ENCODE assay signal across 22 cellular contexts in genomic region chr7:116922545-116922944, GRCh38. TPM values are rescaled to one million over a fixed set of nuclear protein-coding genes. Genes with fewer than 3 reads are reported as not detected.
DNase-seq lines count a peak whose midpoint lies in the region; ATAC-seq, FAIRE-seq and TF ChIP-seq lines count a peak whose summit lies in the region.
"Had no signal": no experiment of that assay in that cellular context is flagged by ENCODE, and none has a peak within 500 bp of the region (broad histone marks: within the 10 kb centered on the region; RNA-seq: fewer than 3 reads in every experiment).

No MANE protein-coding gene starts in this region.

- no peak for TF ChIP-seq CTCF in cardiac muscle cell (IDR thresholded peaks at IDR 0.05; ENCODE audit: low read depth, low read length)
- TF ChIP-seq CTCF in HEK293 (tag by site-specific recombination; IDR thresholded peaks at IDR 0.05), result no peak
- TF ChIP-seq CTCF in GM12878 (IDR thresholded peaks at IDR 0.05 in 2 of 3, conservative IDR thresholded peaks at IDR 0.05 in 1 of 3; ENCODE audit: control insufficient read depth in 2 of 3, extremely low read depth in 1 of 3, insufficient read depth in 1 of 3, low read depth in 3 of 3, low read length in 3 of 3), result no peak
- TF ChIP-seq CTCF in sigmoid colon (IDR thresholded peaks at IDR 0.05), result no peak
- TF ChIP-seq CTCF in upper lobe of left lung (IDR thresholded peaks at IDR 0.05), result no peak

- DNase-seq in cardiac muscle cell (ENCODE audit: low read depth in 1 of 2, low spot score in 1 of 2) (no peak), Right ventricle myocardium superior (no peak), GM12878 (ENCODE audit: low read depth, low spot score) (no peak), sigmoid colon (no peak), upper lobe of left lung (no peak)
- DNase-seq: ACHN; BE2C; C1 segment of cervical spinal cord; Caco-2; Calu3; CD4-positive, alpha-beta memory T cell; CD4-positive, CD25-positive, alpha-beta regulatory T cell; DMS79 treated with DMSO at 0.1 percent for 48 hours; GF-D8 had no signal

- H3K9ac ChIP-seq in GM12878 (ENCODE audit: control insufficient read depth, insufficient read depth, low read length), result no peak overlapping the region
- H3K9ac ChIP-seq: BLaER1 had no signal

- TF ChIP-seq POLR2A in GM12878 (IDR thresholded peaks at IDR 0.05; ENCODE audit: low read depth, low read length), result no peak
- no peak for TF ChIP-seq POLR2A in sigmoid colon (IDR thresholded peaks at IDR 0.05)
- TF ChIP-seq POLR2A in upper lobe of left lung (IDR thresholded peaks at IDR 0.05), result no peak

- CTCF ChIA-PET in HEK293 (lab: Yijun Ruan, JAX), result no interaction called here
- CTCF ChIA-PET in GM12878 (lab: Yijun Ruan, JAX), result interaction anchor here (0.8 to 1.7 kb wide), 3 partner anchors 8 to 202 kb away, joined by 3 to 6 read pairs (median 3); no protein-coding TSS in a partner anchor

- H3K4me1 ChIP-seq in cardiac muscle cell (ENCODE audit: low read depth), result peaks cover 5% of the 10 kb centered on the region
- H3K4me1 ChIP-seq in HEK293 (ENCODE audit: control insufficient read depth, insufficient read depth, low read length), result no peaks in the 10 kb centered on the region
- no peaks in the 10 kb centered on the region for H3K4me1 ChIP-seq in GM12878 (ENCODE audit: control insufficient read depth, insufficient read depth, low read length)
- no peaks in the 10 kb centered on the region for H3K4me1 ChIP-seq in sigmoid colon
- H3K4me1 ChIP-seq in upper lobe of left lung, result no peaks in the 10 kb centered on the region
- H3K4me1 ChIP-seq: BE2C, Caco-2 had no signal

- no peaks in the 10 kb centered on the region for H3K79me2 ChIP-seq in GM12878 (ENCODE audit: control insufficient read depth, insufficient read depth, low read length)

- ATAC-seq in Right ventricle myocardium superior (ENCODE audit: poor library complexity) (no peak), GM12878 (no peak), upper lobe of left lung (ENCODE audit: low FRiP score in 2 of 2) (no peak)

- H3K4me3 ChIP-seq in cardiac muscle cell, result no peak overlapping the region
- H3K4me3 ChIP-seq in HEK293 (ENCODE audit: low read depth, low read length), result no peak overlapping the region
- H3K4me3 ChIP-seq in GM12878, result no peak overlapping the region
- no peak overlapping the region for H3K4me3 ChIP-seq in sigmoid colon
- no peak overlapping the region for H3K4me3 ChIP-seq in upper lobe of left lung
- H3K4me3 ChIP-seq: BLaER1 had no signal

- no peaks in the 10 kb centered on the region for H4K20me1 ChIP-seq in GM12878 (ENCODE audit: control insufficient read depth, insufficient read depth)
- H4K20me1 ChIP-seq: BLaER1 had no signal

- H3K9me3 ChIP-seq in cardiac muscle cell (ENCODE audit: low read depth) (no peaks in the 10 kb centered on the region), HEK293 (ENCODE audit: control insufficient read depth, insufficient read depth, low read depth, low read length) (no peaks in the 10 kb centered on the region), GM12878 (replicated peaks; ENCODE audit: control insufficient read depth, insufficient read depth, low read length) (no peaks in the 10 kb centered on the region), sigmoid colon (no peaks in the 10 kb centered on the region), upper lobe of left lung (no peaks in the 10 kb centered on the region)
- H3K9me3 ChIP-seq: BE2C, BLaER1, Caco-2 had no signal

- 90% methylated on average over 5 of the region's 5 CpGs for WGBS in GM12878 (ENCODE audit: insufficient coverage, insufficient replicate concordance, low lambda C conversion rate, missing lambda C conversion rate)
- WGBS in sigmoid colon, 2 donors, result 69 to 72% methylated on average over 5 of the region's 5 CpGs
- WGBS in upper lobe of left lung, 2 donors, result 68 to 72% methylated on average over 5 of the region's 5 CpGs

- intact Hi-C loops in Right ventricle myocardium superior (cut with DNase I), result no loop called here
- intact Hi-C loops in GM12878 (cut with micrococcal nuclease; ENCODE audit: unreplicated experiment), result no loop called here
- intact Hi-C loops in sigmoid colon (cut with DNase I), result no loop called here

- FAIRE-seq in GM12878 (lab: Jason Lieb, UNC), result no peak
- FAIRE-seq: A204.1, D721Med, G401.6, GM12892, GM18507 had no signal

- no peak overlapping the region for H2AFZ ChIP-seq in GM12878 (ENCODE audit: control insufficient read depth, low read depth, low read length)

- H3K27me3 ChIP-seq in cardiac muscle cell (no peaks in the 10 kb centered on the region), GM12878 (replicated peaks in 1 of 2; ENCODE audit: control insufficient read depth in 2 of 2, insufficient read depth in 2 of 2, low read length in 1 of 2) (no peaks in the 10 kb centered on the region), sigmoid colon (no peaks in the 10 kb centered on the region), upper lobe of left lung (no peaks in the 10 kb centered on the region)
- H3K27me3 ChIP-seq: BE2C, BLaER1 had no signal

- SMC1A ChIA-PET in GM12878 (lab: Charles Lee; ENCODE audit: uncharacterized antibody, unreplicated experiment), result interaction anchor here (1.0 to 15.1 kb wide), 4 partner anchors 88 to 214 kb away, joined by 3 to 262 read pairs (median 4); no protein-coding TSS in a partner anchor

- H3K36me3 ChIP-seq in cardiac muscle cell (peaks cover 13% of the 10 kb centered on the region), HEK293 (ENCODE audit: control insufficient read depth in 2 of 2, insufficient read depth in 1 of 2, low read length in 2 of 2) (peaks cover 1 to 8% of the 10 kb centered on the region in 2 experiments; a peak in 2 of 3 replicates), GM12878 (ENCODE audit: control insufficient read depth in 2 of 2, insufficient read depth in 2 of 2, low read length in 1 of 2) (peaks cover 0 to 3% of the 10 kb centered on the region in 2 experiments; a peak in 2 of 4 replicates), sigmoid colon (peaks cover 0 to 34% (median 9%) of the 10 kb centered on the region in 4 donors), upper lobe of left lung (peaks cover 2 to 28% (median 7%) of the 10 kb centered on the region in 4 donors)

- POLR2A ChIA-PET in HEK293 (lab: Yijun Ruan, JAX), result no interaction called here
- POLR2A ChIA-PET in GM12878 (lab: Charles Lee), result interaction anchor here (0.6 kb wide), 1 partner anchor 35 kb away, joined by 4 read pairs; no protein-coding TSS in a partner anchor

- no peak for TF ChIP-seq RAD21 in GM12878 (IDR thresholded peaks at IDR 0.05; ENCODE audit: insufficient read depth, low read depth, low read length)

- H3K27ac ChIP-seq in cardiac muscle cell (peak overlapping the region; percentile 70), HEK293 (ENCODE audit: extremely low read depth, low read depth, low read length) (no peak overlapping the region), GM12878 (ENCODE audit: control insufficient read depth, insufficient read depth) (no peak overlapping the region), sigmoid colon (no peak overlapping the region), upper lobe of left lung (no peak overlapping the region)
- H3K27ac ChIP-seq: 22Rv1, BLaER1 had no signal

- no TSS peak for BruUV-seq in GM12878 (replicated peaks; lab: Mats Ljungman, UMichigan)

- H3K4me2 ChIP-seq in GM12878 (ENCODE audit: control insufficient read depth, insufficient read depth), result no peak overlapping the region
- H3K4me2 ChIP-seq: BLaER1 had no signal

- in situ Hi-C loops in GM12878 (cut with MboI), result no loop called here

- TF ChIP-seq EP300 in GM12878 (IDR thresholded peaks at IDR 0.05; ENCODE audit: borderline replicate concordance in 1 of 2, control insufficient read depth in 1 of 2, low read depth in 2 of 2, low read length in 2 of 2) (no peak), sigmoid colon (IDR thresholded peaks at IDR 0.05) (no peak), upper lobe of left lung (IDR thresholded peaks at IDR 0.05) (no peak)

- RAD21 ChIA-PET in GM12878 (lab: Charles Lee; ENCODE audit: unreplicated experiment), result interaction anchor here (1.0 kb wide), 1 partner anchor 9 kb away, joined by 4 read pairs; no protein-coding TSS in a partner anchor

TF ChIP-seq in HEK293, 187 proteins besides CTCF, POLR2A, EP300 and RAD21:
- TF ChIP-seq ZNF24 (tag by site-specific recombination; IDR thresholded peaks at IDR 0.05), result peak; percentile 60; the same call in 1 of the 2 replicates
- no peak for TF ChIP-seq KLF1 (tag by site-specific recombination; IDR thresholded peaks at IDR 0.05)
TF ChIP-seq in HEK293: peak in this region for 1.

TF ChIP-seq in GM12878, 131 proteins besides CTCF, POLR2A, EP300 and RAD21:
- no peak for TF ChIP-seq PML (IDR thresholded peaks at IDR 0.05; ENCODE audit: low read length)
- no peak for TF ChIP-seq WRNIP1 (IDR thresholded peaks at IDR 0.05; ENCODE audit: borderline replicate concordance, low read depth, low read length)
- TF ChIP-seq SUZ12 (IDR thresholded peaks at IDR 0.05; ENCODE audit: unreplicated experiment), result no peak
- TF ChIP-seq ZNF24 (IDR thresholded peaks at IDR 0.05), result peak; percentile 93

RNA-seq across cellular contexts. Expression of gene ST7, which starts 30.8 kb away (rescaled TPM):
- total RNA-seq in cardiac muscle cell, result 74.2 and 83.5 TPM in 2 replicates
- polyA plus RNA-seq in cardiac muscle cell, result 96.7 and 108 TPM in 2 replicates
- 29.7 TPM for total RNA-seq in Right ventricle myocardium superior
- 157 and 175 TPM in 2 replicates for total RNA-seq in GM12878 (2013; cell fraction: nucleolus; rRNA removed)
- 62.1 and 74.9 TPM in 2 replicates for total RNA-seq in GM12878 (2014; rRNA removed)
- total RNA-seq in GM12878 (2014; rRNA removed; fragmentation: Illumina TruSeq; extraction: Trizol), result 27.5 and 27.7 TPM in 2 replicates
- 46.0 and 46.9 TPM in 2 replicates for total RNA-seq in GM12878 (2021)
- polyA plus RNA-seq in GM12878 (2011; ENCODE audit: low read depth), result 34.6 TPM
- 66.9 and 76.2 TPM in 2 replicates for polyA plus RNA-seq in GM12878 (2011; rRNA removed)
- 43.6 and 50.4 TPM in 2 replicates for polyA plus RNA-seq in GM12878 (2011; cell fraction: cytosol; rRNA removed)
- polyA plus RNA-seq in GM12878 (2011; cell fraction: nucleus; rRNA removed), result 43.1 and 57.6 TPM in 2 replicates
- polyA plus RNA-seq in GM12878 (2012), result 36.7 and 47.4 TPM in 2 replicates
- 76.4 and 90.7 TPM in 2 replicates for polyA plus RNA-seq in GM12878 (2014; fragmentation: Illumina TruSeq; extraction: Trizol)
- polyA plus RNA-seq in GM12878 (2014; fragmentation: Nextera tagmentation; extraction: Ambion mirVana), result 10 to 100 TPM; 49.9 to 50.5 TPM
- polyA plus RNA-seq in GM12878 (2014; rRNA removed), result 56.6 and 63.9 TPM in 2 replicates
- polyA plus RNA-seq in GM12878 (2016; fragmentation: Nextera tagmentation; extraction: Ambion mirVana), result 10 to 100 TPM; 48.9 to 56.7 TPM
- 74.1 and 76.4 TPM in 2 replicates for polyA minus RNA-seq in GM12878 (2011; rRNA and poly(A)+ RNA removed)
- polyA minus RNA-seq in GM12878 (2011; cell fraction: cytosol; rRNA and poly(A)+ RNA removed), result 24.3 and 26.6 TPM in 2 replicates
- polyA minus RNA-seq in GM12878 (2011; cell fraction: nucleus; rRNA and poly(A)+ RNA removed), result 91.3 and 97.8 TPM in 2 replicates
- 10 to 100 TPM; 19.0 to 37.7 (median 26.4) TPM for total RNA-seq in sigmoid colon
- 1 to 10 TPM; 5.3 to 9.7 (median 6.6) TPM for polyA plus RNA-seq in sigmoid colon
- 100 to 1,000 TPM in 2 of 6 donors, 10 to 100 TPM in 4; 36.0 to 135 (median 73.4) TPM for total RNA-seq in upper lobe of left lung
